ENCODE assay signal across 8 cellular contexts in the genomic region with DNA sequence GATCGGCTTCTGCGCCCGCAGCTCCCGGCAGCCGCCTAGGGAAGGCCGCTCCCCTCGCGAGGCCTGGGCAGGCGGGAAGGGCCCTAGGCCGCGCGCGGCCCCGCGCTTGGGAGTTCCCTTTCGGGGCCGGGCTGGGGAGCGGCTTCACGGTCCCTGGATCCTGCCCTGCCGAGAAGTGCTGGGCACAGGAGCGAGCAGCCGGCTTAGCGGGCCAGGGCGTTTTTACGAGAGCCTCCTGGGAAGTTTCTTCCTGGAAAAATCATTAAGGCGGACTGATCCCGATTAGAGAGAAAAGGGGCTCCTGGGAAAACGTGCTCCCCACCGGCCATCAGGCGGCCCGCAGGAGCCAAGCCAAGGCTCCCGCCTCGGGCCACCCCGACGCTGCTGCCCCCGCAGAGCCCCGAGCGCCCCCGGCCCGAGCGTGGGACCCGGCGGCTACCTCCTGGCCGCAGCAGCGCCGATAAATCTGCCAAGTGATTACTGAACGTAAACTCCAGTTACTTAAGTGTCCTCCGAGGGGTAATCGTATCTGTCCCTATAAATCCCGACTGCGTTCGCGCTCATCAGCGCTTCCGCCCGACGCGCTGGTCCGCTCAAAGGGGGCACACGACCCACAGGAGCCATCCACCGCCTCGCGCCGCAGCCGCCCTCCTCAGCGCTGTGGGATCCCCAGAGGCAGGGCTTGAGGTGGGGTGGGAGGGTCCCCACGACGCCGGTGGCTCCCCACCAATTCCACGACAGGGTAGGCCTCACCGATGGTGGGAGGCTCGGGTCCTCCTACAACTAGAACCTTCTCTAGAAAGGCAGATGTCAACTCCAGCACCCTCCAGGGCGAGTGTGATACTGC. TPM values are rescaled to one million over a fixed set of nuclear protein-coding genes. Genes with fewer than 3 reads are reported as not detected.
DNase-seq lines count a peak whose midpoint lies in the region; ATAC-seq and TF ChIP-seq lines count a peak whose summit lies in the region.

No MANE protein-coding gene starts in this region.

- H2AFZ ChIP-seq in PC-9 = peak overlapping the region; percentile 99
- H2AFZ ChIP-seq in trophoblast cell (ENCODE audit: insufficient read depth, low read length, poor library complexity) = no peak overlapping the region

- DNase-seq in Daoy (ENCODE audit: low read depth) (peak; percentile 58), PC-9 (peak in 1 of 2 experiments; percentile 29), epidermal melanocyte (ENCODE audit: insufficient read length, low spot score) (peak; percentile 4), trophoblast cell (no peak), H4 (ENCODE audit: low spot score) (no peak), activated gamma-delta T cell (lab: John Stamatoyannopoulos, UW) (no peak)

- H3K4me2 ChIP-seq in PC-9 = peak overlapping the region; percentile 97
- peak overlapping the region; percentile 64 for H3K4me2 ChIP-seq in trophoblast cell (ENCODE audit: low read length)

- no peak for ATAC-seq in GM18909 (IDR thresholded peaks at IDR 0.05; ENCODE audit: poor library complexity, unreplicated experiment)
- no peak for ATAC-seq in GM21619 (IDR thresholded peaks at IDR 0.05; ENCODE audit: unreplicated experiment)

- peak overlapping the region; percentile 94 for H3K4me3 ChIP-seq in PC-9
- H3K4me3 ChIP-seq in trophoblast cell (ENCODE audit: low read depth, low read length) = peak overlapping the region; percentile 21

- H3K36me3 ChIP-seq in PC-9 (ENCODE audit: low read depth) (no peaks in the 10 kb centered on the region), trophoblast cell (ENCODE audit: control insufficient read depth in 1 of 2, insufficient read depth in 2 of 2, low read length in 2 of 2) (no peaks in the 10 kb centered on the region)

- peak overlapping the region; percentile 33 for H3K27ac ChIP-seq in PC-9
- no peak overlapping the region for H3K27ac ChIP-seq in trophoblast cell (ENCODE audit: low read depth, low read length)

- BruUV-seq in PC-9 (replicated peaks; lab: Mats Ljungman, UMichigan) = no TSS peak

- H3K4ac ChIP-seq in trophoblast cell (ENCODE audit: low read depth, low read length) = no peak overlapping the region

- no peak overlapping the region for H4K12ac ChIP-seq in trophoblast cell (ENCODE audit: low read depth, low read length)

- H3K79me1 ChIP-seq in trophoblast cell (ENCODE audit: low read length) = no peaks in the 10 kb centered on the region

- H3F3A ChIP-seq in PC-9 (ENCODE audit: insufficient read depth, low read depth) = peaks cover 18% of the 10 kb centered on the region; the same call in 1 of the 2 replicates

- no peaks in the 10 kb centered on the region; the same call in 1 of the 2 replicates for H4K20me1 ChIP-seq in PC-9 (ENCODE audit: insufficient read depth)

- H3K18ac ChIP-seq in trophoblast cell (ENCODE audit: low read length) = no peak overlapping the region

- H4K91ac ChIP-seq in trophoblast cell (ENCODE audit: low read depth, low read length) = no peak overlapping the region

- intact Hi-C loops in PC-9 (cut with micrococcal nuclease; ENCODE audit: unreplicated experiment) = no loop called here

- TF ChIP-seq CTCF in PC-9 (conservative IDR thresholded peaks at IDR 0.05) = no peak

- WGBS in trophoblast cell (ENCODE audit: extremely low coverage, insufficient coverage, insufficient read length) = no CpG with 5 or more reads among the region's 73 CpGs

- H3K9me3 ChIP-seq in PC-9 (ENCODE audit: insufficient read depth, low read depth) = no peaks in the 10 kb centered on the region
- peaks cover 6% of the 10 kb centered on the region for H3K9me3 ChIP-seq in trophoblast cell (ENCODE audit: insufficient read depth, low read depth, low read length)

- POLR2A ChIA-PET in PC-9 (lab: Charles Lee; ENCODE audit: unreplicated experiment) = no interaction called here

- no peak overlapping the region for H4K8ac ChIP-seq in trophoblast cell (ENCODE audit: low read depth, low read length)

- H3K23ac ChIP-seq in trophoblast cell (ENCODE audit: low read length) = no peak overlapping the region

- H3K27me3 ChIP-seq in PC-9 (ENCODE audit: insufficient read depth, low read depth) (no peaks in the 10 kb centered on the region), trophoblast cell (ENCODE audit: insufficient read depth, low read length) (peaks cover 55% of the 10 kb centered on the region)

- CTCF ChIA-PET in PC-9 (lab: Charles Lee) = no interaction called here

- no peak overlapping the region for H2BK5ac ChIP-seq in trophoblast cell (ENCODE audit: low read depth, low read length, poor library complexity)

- no peak overlapping the region for H3K9ac ChIP-seq in trophoblast cell (ENCODE audit: low read length)

- no peak overlapping the region for H3K14ac ChIP-seq in trophoblast cell (ENCODE audit: low read length)

- H3K79me2 ChIP-seq in PC-9 (ENCODE audit: low read depth) = peaks cover 38% of the 10 kb centered on the region
- no peaks in the 10 kb centered on the region for H3K79me2 ChIP-seq in trophoblast cell (ENCODE audit: control insufficient read depth, insufficient read depth, low read length, poor library complexity)

- H2BK12ac ChIP-seq in trophoblast cell (ENCODE audit: low read length) = no peak overlapping the region

- H3K4me1 ChIP-seq in PC-9 (replicated peaks; ENCODE audit: insufficient read depth) = no peaks in the 10 kb centered on the region
- H3K4me1 ChIP-seq in trophoblast cell (ENCODE audit: control insufficient read depth in 1 of 2, insufficient read depth in 2 of 2, low read length in 2 of 2) = peaks cover 14 to 15% of the 10 kb centered on the region in 2 experiments

- H2BK120ac ChIP-seq in trophoblast cell (ENCODE audit: insufficient read depth, low read length, poor library complexity) = no peak overlapping the region

- H3K9me2 ChIP-seq in PC-9 (ENCODE audit: insufficient read depth) = no peaks in the 10 kb centered on the region

- no peak overlapping the region for H2AK5ac ChIP-seq in trophoblast cell (ENCODE audit: low read length)

RNA-seq across cellular contexts. Expression of gene ZIC5, which starts 2.8 kb away (rescaled TPM):
- total RNA-seq in Daoy (2014; rRNA removed; shearing (Covaris generic)) = 2.4 and 2.5 TPM in 2 replicates
- 0.61 and 0.68 TPM in 2 replicates for total RNA-seq in PC-9 (2021)
- polyA plus RNA-seq in trophoblast cell (2013) = 0.01 TPM in 1 of 2 replicates, not detected in the other
- total RNA-seq in H4 (2014; rRNA removed; shearing (Covaris generic)) = 0.12 and 0.58 TPM in 2 replicates

RNA-seq across cellular contexts. Expression of gene ZIC2, which starts 12.8 kb away (rescaled TPM):
- total RNA-seq in Daoy (2014; rRNA removed; shearing (Covaris generic)) = 1.7 and 10.9 TPM in 2 replicates
- 13.6 and 14.7 TPM in 2 replicates for total RNA-seq in PC-9 (2021)
- polyA plus RNA-seq in trophoblast cell (2013) = 0.05 and 0.07 TPM in 2 replicates
- total RNA-seq in H4 (2014; rRNA removed; shearing (Covaris generic)) = 0.27 and 0.56 TPM in 2 replicates

Comparison
In these comparisons a context has a peak if more than half of its experiments do, and no peak if none do; other contexts are left out.
1. DNase-seq: peak in Daoy (single experiment) and epidermal melanocyte (single experiment); none in trophoblast cell (0 of 2), H4 (single experiment) and activated gamma-delta T cell (single experiment).